Comparison of ENCODE assay signal across 8 cellular contexts in the genomic region with DNA sequence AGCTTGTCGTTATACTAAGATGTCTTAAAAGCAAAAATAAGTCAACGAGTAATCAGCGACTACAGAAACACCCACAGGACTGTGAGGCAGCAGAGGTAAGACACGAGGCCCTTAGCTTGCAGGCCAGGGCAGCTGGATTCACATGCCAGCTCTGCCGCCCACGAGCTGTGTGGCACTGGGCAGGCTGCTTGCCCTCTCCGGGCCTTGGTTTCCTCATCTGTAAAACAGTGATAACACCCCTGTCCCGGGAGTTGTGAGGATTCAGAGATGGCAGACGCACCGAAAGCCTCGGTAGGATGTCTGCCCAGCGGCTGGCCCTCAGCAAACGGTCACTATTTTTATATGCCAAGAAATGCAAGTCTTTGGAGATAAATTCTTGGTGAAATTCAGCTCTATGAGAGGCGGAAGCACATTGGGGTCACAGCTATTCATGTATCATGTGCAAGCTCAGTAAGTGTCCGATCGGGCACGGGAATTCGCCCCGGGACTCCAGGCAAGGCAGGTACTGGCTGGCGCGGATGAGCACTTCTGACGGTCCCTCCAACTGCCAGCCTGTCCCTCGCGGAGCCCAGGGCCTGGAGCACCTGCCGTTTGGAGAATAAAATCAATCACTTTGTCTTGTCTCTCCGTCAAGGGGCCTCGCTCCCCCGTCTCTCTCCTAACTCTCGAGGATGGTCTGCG.
DNase-seq lines count a peak whose midpoint lies in the region; ATAC-seq and TF ChIP-seq lines count a peak whose summit lies in the region.

No MANE protein-coding gene starts in this region.

- H4K20me1 ChIP-seq in BLaER1 treated with 17β-estradiol and CSF1 and Interleukin-3, amounts not matched to agents 10 nM and 100 nM, result peaks cover 0 to 25% (median 6%) of the 10 kb centered on the region in 11 experiments; a peak in 10 of 22 replicates
- H4K20me1 ChIP-seq in KMS-11 (ENCODE audit: insufficient read depth), result no peaks in the 10 kb centered on the region

- peak overlapping the region; percentile 70 to 85 (median 75) for H3K4me3 ChIP-seq in BLaER1 treated with 17β-estradiol and CSF1 and Interleukin-3, amounts not matched to agents 10 nM and 100 nM
- H3K4me3 ChIP-seq in KMS-11 (IDR thresholded peaks at IDR 0.05; ENCODE audit: insufficient read depth, low read depth, low read length) (no peak overlapping the region), coronary artery (peak overlapping the region; percentile 86), muscle layer of duodenum (ENCODE audit: low read depth in 1 of 2, low read length in 2 of 2) (peak overlapping the region; percentile 54 to 81)

- no peaks in the 10 kb centered on the region for H3K79me2 ChIP-seq in KMS-11 (ENCODE audit: insufficient read depth, low read depth)

- no peak for ATAC-seq in GM21576 (IDR thresholded peaks at IDR 0.05; ENCODE audit: unreplicated experiment)
- ATAC-seq in HG02642 (IDR thresholded peaks at IDR 0.05; ENCODE audit: poor library complexity, unreplicated experiment), result no peak

- peaks cover 0 to 6% (median 0%) of the 10 kb centered on the region in 11 experiments; a peak in 2 of 22 replicates for H3K9me3 ChIP-seq in BLaER1 treated with 17β-estradiol and CSF1 and Interleukin-3, amounts not matched to agents 10 nM and 100 nM (replicated peaks in 1 of 11)
- H3K9me3 ChIP-seq in muscle layer of duodenum (ENCODE audit: control insufficient read depth in 1 of 2, low read length in 2 of 2), result no peaks in the 10 kb centered on the region

- peaks cover 36 to 68% (median 64%) of the 10 kb centered on the region in 10 experiments for H3K4me1 ChIP-seq in BLaER1 treated with 17β-estradiol and CSF1 and Interleukin-3, amounts not matched to agents 10 nM and 100 nM
- H3K4me1 ChIP-seq in KMS-11 (ENCODE audit: low read depth, poor library complexity, severe bottlenecking) (no peaks in the 10 kb centered on the region), muscle layer of duodenum (ENCODE audit: control insufficient read depth in 1 of 2, insufficient read depth in 2 of 2, low read length in 2 of 2) (peaks cover 6 to 29% of the 10 kb centered on the region in 2 donors)

- H3K27me3 ChIP-seq in BLaER1 treated with 17β-estradiol and CSF1 and Interleukin-3, amounts not matched to agents 10 nM and 100 nM, result peaks cover 0 to 8% (median 0%) of the 10 kb centered on the region in 11 experiments; a peak in 4 of 22 replicates
- H3K27me3 ChIP-seq in KMS-11 (ENCODE audit: insufficient read depth, low read depth) (no peaks in the 10 kb centered on the region), muscle layer of duodenum (ENCODE audit: low read depth, low read length) (no peaks in the 10 kb centered on the region)

- H3K4me2 ChIP-seq in BLaER1 treated with 17β-estradiol and CSF1 and Interleukin-3, amounts not matched to agents 10 nM and 100 nM, result peak overlapping the region; percentile 96 to 99 (median 99)
- peak overlapping the region; percentile 13; the same call in 1 of the 2 replicates for H3K4me2 ChIP-seq in KMS-11

- TF ChIP-seq CTCF in KMS-11 (conservative IDR thresholded peaks at IDR 0.05; ENCODE audit: low read depth, low read length) (no peak), coronary artery (IDR thresholded peaks at IDR 0.05) (no peak)

- no peak for DNase-seq in coronary artery (ENCODE audit: low spot score)
- no peak for DNase-seq in NOMO-1 treated with dmso at 0.1 percent for 144 hours (lab: John Stamatoyannopoulos, UW; ENCODE audit: unreplicated experiment)
- no peak for DNase-seq in activated CD4-positive, alpha-beta T cell treated with anti-CD3 and anti-CD28 coated beads for 4 hours

- H3K36me3 ChIP-seq in BLaER1 treated with 17β-estradiol and CSF1 and Interleukin-3, amounts not matched to agents 10 nM and 100 nM, result peaks cover 0 to 16% (median 7%) of the 10 kb centered on the region in 11 experiments; a peak in 10 of 22 replicates
- H3K36me3 ChIP-seq in KMS-11 (ENCODE audit: insufficient read depth) (no peaks in the 10 kb centered on the region), muscle layer of duodenum (ENCODE audit: control insufficient read depth in 1 of 2, insufficient read depth in 2 of 2, low read length in 2 of 2) (no peaks in the 10 kb centered on the region)

- H3K9ac ChIP-seq in BLaER1 treated with 17β-estradiol and CSF1 and Interleukin-3, amounts not matched to agents 10 nM and 100 nM, result peak overlapping the region; percentile 73 to 90 (median 84)
- H3K9ac ChIP-seq in KMS-11, result no peak overlapping the region

- no peak overlapping the region for H2AFZ ChIP-seq in KMS-11 (ENCODE audit: low read depth)

- peak overlapping the region; percentile 65 to 80 (median 75); a peak in 20 of 22 replicates for H3K27ac ChIP-seq in BLaER1 treated with 17β-estradiol and CSF1 and Interleukin-3, amounts not matched to agents 10 nM and 100 nM
- no peak overlapping the region for H3K27ac ChIP-seq in KMS-11
- peak overlapping the region; percentile 87 to 93 for H3K27ac ChIP-seq in coronary artery
- H3K27ac ChIP-seq in muscle layer of duodenum (ENCODE audit: low read length), result no peak overlapping the region

Comparison
In these comparisons a context has a peak if more than half of its experiments do, and no peak if none do; other contexts are left out.
1. H3K27ac ChIP-seq: peak in BLaER1 treated with 17β-estradiol and CSF1 and Interleukin-3, amounts not matched to agents 10 nM and 100 nM (11 of 11) and coronary artery (2 of 2); none in KMS-11 (single experiment) and muscle layer of duodenum (single experiment).